15 cellular contexts compared by ENCODE assay signal in genomic region chr15:93173369-93173768, GRCh38.
DNase-seq lines count a peak whose midpoint lies in the region; ATAC-seq, FAIRE-seq and TF ChIP-seq lines count a peak whose summit lies in the region.
"Had no signal": no experiment of that assay in that cellular context is flagged by ENCODE, and none has a peak within 500 bp of the region (broad histone marks: within the 10 kb centered on the region; RNA-seq: fewer than 3 reads in every experiment).

No MANE protein-coding gene starts in this region.

- peak; percentile 8 for DNase-seq in AG09309 (ENCODE audit: low read depth)
- DNase-seq in SJSA1 (ENCODE audit: low read depth in 1 of 2, low spot score in 2 of 2) = peak; percentile 62 to 71
- peak; percentile 81 for DNase-seq in islet precursor cell
- DNase-seq in activated naive CD8-positive, alpha-beta T cell treated with anti-CD3 and anti-CD28 coated beads for 36 hours = no peak
- no peak for DNase-seq in small intestine
- DNase-seq in DMS 273 (lab: John Stamatoyannopoulos, UW; ENCODE audit: unreplicated experiment) = no peak
- no peak for DNase-seq in activated CD4-positive, CD25-positive, alpha-beta regulatory T cell (lab: John Stamatoyannopoulos, UW)
- DNase-seq: activated T-cell treated with anti-CD3 and anti-CD28 coated beads for 4 hours, NCI-H2029, occipital lobe, upper lobe of left lung had no signal

- no peaks in the 10 kb centered on the region for H3K4me1 Mint-ChIP-seq in activated naive CD8-positive, alpha-beta T cell treated with anti-CD3 and anti-CD28 coated beads for 36 hours

- FAIRE-seq in small intestine (lab: Jason Lieb, UNC) = no peak
- FAIRE-seq: GM12892, K562 had no signal

- H3K4me3 ChIP-seq in AG09309 (ENCODE audit: control insufficient read depth, low read depth, low read length) = no peak overlapping the region
- no peak overlapping the region for H3K4me3 ChIP-seq in SJSA1
- H3K4me3 ChIP-seq in small intestine (ENCODE audit: low read depth in 1 of 2, low read length in 2 of 2) = no peak overlapping the region
- H3K4me3 ChIP-seq: K562, upper lobe of left lung had no signal

- H3K36me3 ChIP-seq in SJSA1 = no peaks in the 10 kb centered on the region
- H3K36me3 ChIP-seq in small intestine (ENCODE audit: control insufficient read depth in 2 of 2, insufficient read depth in 2 of 2, low read length in 2 of 2) = no peaks in the 10 kb centered on the region
- H3K36me3 ChIP-seq: upper lobe of left lung had no signal

- H3K27ac Mint-ChIP-seq in activated naive CD8-positive, alpha-beta T cell treated with anti-CD3 and anti-CD28 coated beads for 36 hours = no peak overlapping the region

- no peak for TF ChIP-seq CTCF in AG09309 (IDR thresholded peaks at IDR 0.05; ENCODE audit: control insufficient read depth, insufficient read depth, low read depth, low read length, missing control alignments)

- H3K36me3 Mint-ChIP-seq in activated naive CD8-positive, alpha-beta T cell treated with anti-CD3 and anti-CD28 coated beads for 36 hours = peaks cover 1% of the 10 kb centered on the region

- H3K27me3 Mint-ChIP-seq in activated naive CD8-positive, alpha-beta T cell treated with anti-CD3 and anti-CD28 coated beads for 36 hours = peaks cover 35% of the 10 kb centered on the region

- 51 to 60% (median 58%) methylated on average over 3 of the region's 3 CpGs for WGBS in small intestine, 3 donors

- H3K27me3 ChIP-seq in SJSA1 (replicated peaks) (no peaks in the 10 kb centered on the region), small intestine (ENCODE audit: control insufficient read depth in 2 of 2, insufficient read depth in 2 of 2, low read length in 2 of 2) (peaks cover 0 to 2% of the 10 kb centered on the region in 2 donors)
- H3K27me3 ChIP-seq: upper lobe of left lung had no signal

- no peak overlapping the region for H3K4me3 Mint-ChIP-seq in activated naive CD8-positive, alpha-beta T cell treated with anti-CD3 and anti-CD28 coated beads for 36 hours

- peak overlapping the region; percentile 29 for H3K27ac ChIP-seq in SJSA1
- no peak overlapping the region for H3K27ac ChIP-seq in small intestine (ENCODE audit: low read depth in 1 of 2, low read length in 1 of 2)
- H3K27ac ChIP-seq: upper lobe of left lung had no signal

- peak; percentile 61 for ATAC-seq in HG02938 (IDR thresholded peaks at IDR 0.05; ENCODE audit: unreplicated experiment)
- ATAC-seq: activated CD4-positive, CD25-positive, alpha-beta regulatory T cell treated with anti-CD3 and anti-CD28 coated beads, Interleukin-2, amount 50 U/mL, for 24 hours; K562 had no signal

- H3K9me3 Mint-ChIP-seq in activated naive CD8-positive, alpha-beta T cell treated with anti-CD3 and anti-CD28 coated beads for 36 hours = peaks cover 2% of the 10 kb centered on the region

- H3K4me1 ChIP-seq in SJSA1 (replicated peaks) (peaks cover 14% of the 10 kb centered on the region), small intestine (ENCODE audit: control insufficient read depth in 2 of 2, insufficient read depth in 1 of 2, low read depth in 1 of 2, low read length in 1 of 2) (no peaks in the 10 kb centered on the region)

- H3K9me3 ChIP-seq in SJSA1 (replicated peaks) = no peaks in the 10 kb centered on the region; the same call in 1 of the 2 replicates
- no peaks in the 10 kb centered on the region for H3K9me3 ChIP-seq in small intestine (ENCODE audit: control insufficient read depth, low read depth)
- H3K9me3 ChIP-seq: upper lobe of left lung had no signal

Comparison
In these comparisons a context has a peak if more than half of its experiments do, and no peak if none do; other contexts are left out.
1. DNase-seq: peak in AG09309 (single experiment), SJSA1 (2 of 2) and islet precursor cell (single experiment); none in activated naive CD8-positive, alpha-beta T cell treated with anti-CD3 and anti-CD28 coated beads for 36 hours (single experiment), small intestine (single experiment), DMS 273 (single experiment) and activated CD4-positive, CD25-positive, alpha-beta regulatory T cell (0 of 4).